In the genomic region with DNA sequence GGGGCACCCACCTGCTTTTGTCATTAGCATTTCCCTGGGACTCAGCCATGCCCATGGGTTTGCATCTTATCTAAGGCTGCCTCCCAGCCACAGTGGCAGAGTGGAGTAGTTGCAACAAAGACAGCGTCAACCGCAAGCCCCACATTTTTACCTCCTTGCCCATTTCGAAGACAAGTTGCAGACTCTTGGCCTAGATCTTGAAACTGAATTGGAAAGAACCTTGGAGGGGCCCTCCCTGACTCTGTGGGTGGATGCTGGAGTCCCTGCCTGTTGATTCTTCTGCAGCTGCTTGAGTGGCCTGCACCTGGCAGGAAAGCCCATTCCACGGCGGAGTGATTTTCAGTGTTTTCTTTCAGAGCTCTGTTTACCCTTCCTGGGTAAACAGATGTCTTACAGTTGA, we compare ENCODE assay signal across 12 cellular contexts.
DNase-seq lines count a peak whose midpoint lies in the region; ATAC-seq and TF ChIP-seq lines count a peak whose summit lies in the region.
"Had no signal": no experiment of that assay in that cellular context is flagged by ENCODE, and none has a peak within 500 bp of the region (broad histone marks: within the 10 kb centered on the region; RNA-seq: fewer than 3 reads in every experiment).

No MANE protein-coding gene starts in this region.

- peak overlapping the region; percentile 80 for H3K4me2 ChIP-seq in BLaER1
- peak overlapping the region; percentile 64 for H3K4me2 ChIP-seq in PC-3 (ENCODE audit: low read length)

- intact Hi-C loops in PC-3 (cut with micrococcal nuclease): loop anchor here (2.0 to 10.0 kb wide), 4 partner anchors 71 to 307 kb away; no protein-coding TSS in a partner anchor

- no peaks in the 10 kb centered on the region for H4K20me1 ChIP-seq in BLaER1
- H4K20me1 ChIP-seq in PC-3 (ENCODE audit: low read length): no peaks in the 10 kb centered on the region

- POLR2A ChIA-PET in PC-3 (lab: Charles Lee; ENCODE audit: unreplicated experiment): no interaction called here

- H3K9me2 ChIP-seq in PC-3 (replicated peaks; ENCODE audit: low read length): no peaks in the 10 kb centered on the region

- H3K27me3 ChIP-seq in BLaER1 (no peaks in the 10 kb centered on the region), PC-3 (ENCODE audit: low read length) (no peaks in the 10 kb centered on the region)

- H3K4me3 ChIP-seq in BLaER1 (peak overlapping the region; percentile 27), PC-3 (ENCODE audit: low read length) (no peak overlapping the region)

- ATAC-seq in GM18511 (IDR thresholded peaks at IDR 0.05; ENCODE audit: unreplicated experiment) (peak; percentile 76), HG02588 (IDR thresholded peaks at IDR 0.05; ENCODE audit: unreplicated experiment) (peak; percentile 58), PC-3 (peak; percentile 1), HG03571 (IDR thresholded peaks at IDR 0.05; ENCODE audit: unreplicated experiment) (no peak), GM18520 (IDR thresholded peaks at IDR 0.05; ENCODE audit: unreplicated experiment) (no peak)
- ATAC-seq: esophagus mucosa had no signal

- peak overlapping the region; percentile 65 for H2AFZ ChIP-seq in PC-3 (ENCODE audit: low read length)

- BruUV-seq in PC-3 (replicated peaks; lab: Mats Ljungman, UMichigan): TSS peak; percentile 90

- peaks cover 77% of the 10 kb centered on the region for H3K4me1 ChIP-seq in BLaER1
- peaks cover 35% of the 10 kb centered on the region for H3K4me1 ChIP-seq in PC-3 (ENCODE audit: insufficient read depth, low read length)

- CTCF ChIA-PET in PC-3 (lab: Charles Lee): no interaction called here

- DNase-seq in PC-3 (no peak), Kasumi-1 (lab: John Stamatoyannopoulos, UW) (no peak), dermis blood vessel endothelial cell (no peak)
- DNase-seq: activated CD4-positive, alpha-beta T cell treated with anti-CD3 and anti-CD28 coated beads, Interleukin-2, amount 10 ng/mL, durations not matched to agents 24 days and 14 days; cerebellar nuclear complex; posterior cingulate gyrus had no signal

- H3K9me3 ChIP-seq in BLaER1 (peaks cover 36% of the 10 kb centered on the region), PC-3 (ENCODE audit: low read length) (no peaks in the 10 kb centered on the region)

- no peak for TF ChIP-seq CTCF in PC-3 (conservative IDR thresholded peaks at IDR 0.05; ENCODE audit: low read depth, low read length)

- peaks cover 7% of the 10 kb centered on the region for H3F3A ChIP-seq in PC-3 (ENCODE audit: low read length, unreplicated experiment)

- H3K27ac ChIP-seq in BLaER1: peak overlapping the region; percentile 94
- H3K27ac ChIP-seq in PC-3 (ENCODE audit: low read length): peak overlapping the region; percentile 100

- H3K79me2 ChIP-seq in PC-3 (ENCODE audit: low read length): no peaks in the 10 kb centered on the region

- H3K36me3 ChIP-seq in BLaER1: peaks cover 14% of the 10 kb centered on the region; the same call in 1 of the 2 replicates
- H3K36me3 ChIP-seq in PC-3 (ENCODE audit: low read depth, low read length): no peaks in the 10 kb centered on the region

- H3K9ac ChIP-seq in BLaER1 (peak overlapping the region; percentile 75), PC-3 (ENCODE audit: low read length) (peak overlapping the region; percentile 97)

Comparison
In these comparisons a context has a peak if more than half of its experiments do, and no peak if none do; other contexts are left out.
1. ATAC-seq: peak in GM18511 (single experiment), HG02588 (single experiment) and PC-3 (single experiment); none in HG03571 (single experiment) and GM18520 (single experiment).